ENCODE assay signal across 1 cellular context in genomic region chr1:30753660-30754123, GRCh38.
TF ChIP-seq lines count a peak whose summit lies in the region.

No MANE protein-coding gene starts in this region.

TF ChIP-seq in GM12878, 131 proteins besides CTCF, POLR2A, EP300 and RAD21 (continues in another document):
- no peak for TF ChIP-seq NFXL1 (IDR thresholded peaks at IDR 0.05; ENCODE audit: borderline replicate concordance)
- no peak for TF ChIP-seq ZNF217 (IDR thresholded peaks at IDR 0.05)
- TF ChIP-seq, protein P1, sequence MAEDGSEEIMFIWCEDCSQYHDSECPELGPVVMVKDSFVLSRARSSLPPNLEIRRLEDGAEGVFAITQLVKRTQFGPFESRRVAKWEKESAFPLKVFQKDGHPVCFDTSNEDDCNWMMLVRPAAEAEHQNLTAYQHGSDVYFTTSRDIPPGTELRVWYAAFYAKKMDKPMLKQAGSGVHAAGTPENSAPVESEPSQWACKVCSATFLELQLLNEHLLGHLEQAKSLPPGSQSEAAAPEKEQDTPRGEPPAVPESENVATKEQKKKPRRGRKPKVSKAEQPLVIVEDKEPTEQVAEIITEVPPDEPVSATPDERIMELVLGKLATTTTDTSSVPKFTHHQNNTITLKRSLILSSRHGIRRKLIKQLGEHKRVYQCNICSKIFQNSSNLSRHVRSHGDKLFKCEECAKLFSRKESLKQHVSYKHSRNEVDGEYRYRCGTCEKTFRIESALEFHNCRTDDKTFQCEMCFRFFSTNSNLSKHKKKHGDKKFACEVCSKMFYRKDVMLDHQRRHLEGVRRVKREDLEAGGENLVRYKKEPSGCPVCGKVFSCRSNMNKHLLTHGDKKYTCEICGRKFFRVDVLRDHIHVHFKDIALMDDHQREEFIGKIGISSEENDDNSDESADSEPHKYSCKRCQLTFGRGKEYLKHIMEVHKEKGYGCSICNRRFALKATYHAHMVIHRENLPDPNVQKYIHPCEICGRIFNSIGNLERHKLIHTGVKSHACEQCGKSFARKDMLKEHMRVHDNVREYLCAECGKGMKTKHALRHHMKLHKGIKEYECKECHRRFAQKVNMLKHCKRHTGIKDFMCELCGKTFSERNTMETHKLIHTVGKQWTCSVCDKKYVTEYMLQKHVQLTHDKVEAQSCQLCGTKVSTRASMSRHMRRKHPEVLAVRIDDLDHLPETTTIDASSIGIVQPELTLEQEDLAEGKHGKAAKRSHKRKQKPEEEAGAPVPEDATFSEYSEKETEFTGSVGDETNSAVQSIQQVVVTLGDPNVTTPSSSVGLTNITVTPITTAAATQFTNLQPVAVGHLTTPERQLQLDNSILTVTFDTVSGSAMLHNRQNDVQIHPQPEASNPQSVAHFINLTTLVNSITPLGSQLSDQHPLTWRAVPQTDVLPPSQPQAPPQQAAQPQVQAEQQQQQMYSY (CRISPR knock-in tag; IDR thresholded peaks at IDR 0.05): no peak
- TF ChIP-seq SRF (IDR thresholded peaks at IDR 0.05; ENCODE audit: low read depth in 2 of 2, low read length in 2 of 2): no peak
- TF ChIP-seq MXI1 (IDR thresholded peaks at IDR 0.05; ENCODE audit: low read depth, low read length): no peak
- TF ChIP-seq NKRF (conservative IDR thresholded peaks at IDR 0.05): no peak
- no peak for TF ChIP-seq SUPT20H (IDR thresholded peaks at IDR 0.05; ENCODE audit: borderline replicate concordance, control insufficient read depth, low read depth, low read length)
- no peak for TF ChIP-seq RCOR1 (conservative IDR thresholded peaks at IDR 0.05; ENCODE audit: low read depth, low read length)
- 0 out of 2 replicates have a peak, but pooled peaks have one; percentile 14 for TF ChIP-seq BACH1 (IDR thresholded peaks at IDR 0.05; ENCODE audit: borderline replicate concordance)
- TF ChIP-seq MEF2A (IDR thresholded peaks at IDR 0.05; ENCODE audit: insufficient read depth, low read depth, low read length): no peak
- no peak for TF ChIP-seq ZNF207 (IDR thresholded peaks at IDR 0.05; ENCODE audit: borderline replicate concordance)
- TF ChIP-seq SPI1 (IDR thresholded peaks at IDR 0.05; ENCODE audit: borderline replicate concordance, insufficient read depth, low read depth, low read length): peak; percentile 63; the same call in 1 of the 2 replicates
- TF ChIP-seq STAT1 (conservative IDR thresholded peaks at IDR 0.05): no peak
- peak; percentile 86 for TF ChIP-seq POLR2AphosphoS5 (IDR thresholded peaks at IDR 0.05; ENCODE audit: low read length)
- TF ChIP-seq TCF7 (IDR thresholded peaks at IDR 0.05; ENCODE audit: borderline replicate concordance): no peak
- no peak for TF ChIP-seq BMI1 (IDR thresholded peaks at IDR 0.05; ENCODE audit: borderline replicate concordance)
- TF ChIP-seq, protein P2, sequence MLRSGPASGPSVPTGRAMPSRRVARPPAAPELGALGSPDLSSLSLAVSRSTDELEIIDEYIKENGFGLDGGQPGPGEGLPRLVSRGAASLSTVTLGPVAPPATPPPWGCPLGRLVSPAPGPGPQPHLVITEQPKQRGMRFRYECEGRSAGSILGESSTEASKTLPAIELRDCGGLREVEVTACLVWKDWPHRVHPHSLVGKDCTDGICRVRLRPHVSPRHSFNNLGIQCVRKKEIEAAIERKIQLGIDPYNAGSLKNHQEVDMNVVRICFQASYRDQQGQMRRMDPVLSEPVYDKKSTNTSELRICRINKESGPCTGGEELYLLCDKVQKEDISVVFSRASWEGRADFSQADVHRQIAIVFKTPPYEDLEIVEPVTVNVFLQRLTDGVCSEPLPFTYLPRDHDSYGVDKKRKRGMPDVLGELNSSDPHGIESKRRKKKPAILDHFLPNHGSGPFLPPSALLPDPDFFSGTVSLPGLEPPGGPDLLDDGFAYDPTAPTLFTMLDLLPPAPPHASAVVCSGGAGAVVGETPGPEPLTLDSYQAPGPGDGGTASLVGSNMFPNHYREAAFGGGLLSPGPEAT (IDR thresholded peaks at IDR 0.05; ENCODE audit: low read depth): no peak
- no peak for TF ChIP-seq RB1 (IDR thresholded peaks at IDR 0.05; ENCODE audit: borderline replicate concordance)
- TF ChIP-seq CREM (IDR thresholded peaks at IDR 0.05; ENCODE audit: low read depth): peak; percentile 44
- TF ChIP-seq HDAC2 (IDR thresholded peaks at IDR 0.05): no peak
- TF ChIP-seq IKZF1 (conservative IDR thresholded peaks at IDR 0.05): peak; percentile 38; the same call in 1 of the 2 replicates
- TF ChIP-seq, protein P3, sequence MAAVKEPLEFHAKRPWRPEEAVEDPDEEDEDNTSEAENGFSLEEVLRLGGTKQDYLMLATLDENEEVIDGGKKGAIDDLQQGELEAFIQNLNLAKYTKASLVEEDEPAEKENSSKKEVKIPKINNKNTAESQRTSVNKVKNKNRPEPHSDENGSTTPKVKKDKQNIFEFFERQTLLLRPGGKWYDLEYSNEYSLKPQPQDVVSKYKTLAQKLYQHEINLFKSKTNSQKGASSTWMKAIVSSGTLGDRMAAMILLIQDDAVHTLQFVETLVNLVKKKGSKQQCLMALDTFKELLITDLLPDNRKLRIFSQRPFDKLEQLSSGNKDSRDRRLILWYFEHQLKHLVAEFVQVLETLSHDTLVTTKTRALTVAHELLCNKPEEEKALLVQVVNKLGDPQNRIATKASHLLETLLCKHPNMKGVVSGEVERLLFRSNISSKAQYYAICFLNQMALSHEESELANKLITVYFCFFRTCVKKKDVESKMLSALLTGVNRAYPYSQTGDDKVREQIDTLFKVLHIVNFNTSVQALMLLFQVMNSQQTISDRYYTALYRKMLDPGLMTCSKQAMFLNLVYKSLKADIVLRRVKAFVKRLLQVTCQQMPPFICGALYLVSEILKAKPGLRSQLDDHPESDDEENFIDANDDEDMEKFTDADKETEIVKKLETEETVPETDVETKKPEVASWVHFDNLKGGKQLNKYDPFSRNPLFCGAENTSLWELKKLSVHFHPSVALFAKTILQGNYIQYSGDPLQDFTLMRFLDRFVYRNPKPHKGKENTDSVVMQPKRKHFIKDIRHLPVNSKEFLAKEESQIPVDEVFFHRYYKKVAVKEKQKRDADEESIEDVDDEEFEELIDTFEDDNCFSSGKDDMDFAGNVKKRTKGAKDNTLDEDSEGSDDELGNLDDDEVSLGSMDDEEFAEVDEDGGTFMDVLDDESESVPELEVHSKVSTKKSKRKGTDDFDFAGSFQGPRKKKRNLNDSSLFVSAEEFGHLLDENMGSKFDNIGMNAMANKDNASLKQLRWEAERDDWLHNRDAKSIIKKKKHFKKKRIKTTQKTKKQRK (IDR thresholded peaks at IDR 0.05; ENCODE audit: low read depth, low read length): no peak
- TF ChIP-seq NR2F1 (conservative IDR thresholded peaks at IDR 0.05): no peak
- TF ChIP-seq, protein P4, sequence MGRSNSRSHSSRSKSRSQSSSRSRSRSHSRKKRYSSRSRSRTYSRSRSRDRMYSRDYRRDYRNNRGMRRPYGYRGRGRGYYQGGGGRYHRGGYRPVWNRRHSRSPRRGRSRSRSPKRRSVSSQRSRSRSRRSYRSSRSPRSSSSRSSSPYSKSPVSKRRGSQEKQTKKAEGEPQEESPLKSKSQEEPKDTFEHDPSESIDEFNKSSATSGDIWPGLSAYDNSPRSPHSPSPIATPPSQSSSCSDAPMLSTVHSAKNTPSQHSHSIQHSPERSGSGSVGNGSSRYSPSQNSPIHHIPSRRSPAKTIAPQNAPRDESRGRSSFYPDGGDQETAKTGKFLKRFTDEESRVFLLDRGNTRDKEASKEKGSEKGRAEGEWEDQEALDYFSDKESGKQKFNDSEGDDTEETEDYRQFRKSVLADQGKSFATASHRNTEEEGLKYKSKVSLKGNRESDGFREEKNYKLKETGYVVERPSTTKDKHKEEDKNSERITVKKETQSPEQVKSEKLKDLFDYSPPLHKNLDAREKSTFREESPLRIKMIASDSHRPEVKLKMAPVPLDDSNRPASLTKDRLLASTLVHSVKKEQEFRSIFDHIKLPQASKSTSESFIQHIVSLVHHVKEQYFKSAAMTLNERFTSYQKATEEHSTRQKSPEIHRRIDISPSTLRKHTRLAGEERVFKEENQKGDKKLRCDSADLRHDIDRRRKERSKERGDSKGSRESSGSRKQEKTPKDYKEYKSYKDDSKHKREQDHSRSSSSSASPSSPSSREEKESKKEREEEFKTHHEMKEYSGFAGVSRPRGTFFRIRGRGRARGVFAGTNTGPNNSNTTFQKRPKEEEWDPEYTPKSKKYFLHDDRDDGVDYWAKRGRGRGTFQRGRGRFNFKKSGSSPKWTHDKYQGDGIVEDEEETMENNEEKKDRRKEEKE (IDR thresholded peaks at IDR 0.05): no peak
- peak; percentile 38 for TF ChIP-seq HDAC6 (IDR thresholded peaks at IDR 0.05; ENCODE audit: unreplicated experiment)
- TF ChIP-seq ZZZ3 (IDR thresholded peaks at IDR 0.05; ENCODE audit: control insufficient read depth, insufficient read length, low read depth): no peak
- TF ChIP-seq CBX5 (IDR thresholded peaks at IDR 0.05; ENCODE audit: low read depth): no peak
- TF ChIP-seq RELA (IDR thresholded peaks at IDR 0.05; ENCODE audit: borderline replicate concordance, partially characterized antibody): no peak
- no peak for TF ChIP-seq NR2C1 (IDR thresholded peaks at IDR 0.05)
- no peak for TF ChIP-seq YY1 (IDR thresholded peaks at IDR 0.05; ENCODE audit: low read depth, low read length)
- TF ChIP-seq ZNF24 (IDR thresholded peaks at IDR 0.05): no peak
- TF ChIP-seq ZNF687 (IDR thresholded peaks at IDR 0.05): no peak
- peak; percentile 79; the same call in 2 of the 3 replicates for TF ChIP-seq POU2F2 (IDR thresholded peaks at IDR 0.05; ENCODE audit: borderline replicate concordance, low read depth, low read length)
- TF ChIP-seq RUNX3 (IDR thresholded peaks at IDR 0.05; ENCODE audit: low read length): no peak
- no peak for TF ChIP-seq ZBTB33 (IDR thresholded peaks at IDR 0.05)
- no peak for TF ChIP-seq TARDBP (IDR thresholded peaks at IDR 0.05; ENCODE audit: borderline replicate concordance)
- no peak for TF ChIP-seq SP1 (IDR thresholded peaks at IDR 0.05; ENCODE audit: low read depth, low read length)
- TF ChIP-seq E2F4 (IDR thresholded peaks at IDR 0.05; ENCODE audit: low read depth, low read length): no peak
- TF ChIP-seq ZBED1 (IDR thresholded peaks at IDR 0.05; ENCODE audit: borderline replicate concordance): no peak
- no peak for TF ChIP-seq USF1 (IDR thresholded peaks at IDR 0.05; ENCODE audit: borderline replicate concordance, extremely low read length, insufficient read depth, low read depth, low read length)
